In the genomic region with DNA sequence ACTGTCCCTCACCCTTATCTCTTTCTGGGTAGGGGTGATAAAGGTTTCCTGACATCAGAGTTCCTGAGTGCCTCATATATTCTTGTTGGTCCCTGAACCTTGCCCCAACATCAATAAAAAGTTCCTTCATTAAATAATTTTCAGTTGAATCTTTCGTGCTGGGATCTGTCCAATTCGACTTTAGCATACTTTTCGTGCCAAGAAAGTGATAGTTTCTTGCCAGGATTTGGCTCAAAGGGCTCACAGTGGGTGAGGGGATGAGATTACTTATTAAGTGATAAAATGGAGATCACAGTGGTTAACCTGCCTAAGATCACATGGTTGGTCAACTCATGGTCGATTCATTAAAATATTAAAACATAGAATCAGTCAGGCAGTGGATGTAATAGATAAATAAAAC, we compare ENCODE assay signal across 21 cellular contexts.
DNase-seq lines count a peak whose midpoint lies in the region; ATAC-seq, FAIRE-seq and TF ChIP-seq lines count a peak whose summit lies in the region.
"Had no signal": no experiment of that assay in that cellular context is flagged by ENCODE, and none has a peak within 500 bp of the region (broad histone marks: within the 10 kb centered on the region; RNA-seq: fewer than 3 reads in every experiment).

No MANE protein-coding gene starts in this region.

- peak; percentile 16 to 44 for DNase-seq in NCI-H446 (lab: John Stamatoyannopoulos, UW)
- DNase-seq in NCI-H446 treated with DMSO at 0.1 percent for 48 hours (lab: John Stamatoyannopoulos, UW): no peak
- DNase-seq in mucosa of gallbladder (ENCODE audit: low spot score): peak; percentile 56
- DNase-seq in small intestine: peak; percentile 96
- DNase-seq in stimulated activated CD4-positive, alpha-beta T cell treated with anti-CD3 and anti-CD28 coated beads, Interleukin-2, amount 100 ng/mL, for 48 hours: no peak
- no peak for DNase-seq in psoas muscle
- DNase-seq: CD4-positive, CD25-positive, alpha-beta regulatory T cell; CD8-positive, alpha-beta T cell; DMS 273 treated with DMSO at 0.1 percent for 48 hours; DMS79; EL; GDM1; GOT3; HFFc6 had no signal

- TF ChIP-seq CTCF in psoas muscle (IDR thresholded peaks at IDR 0.05): no peak

- intact Hi-C loops in psoas muscle (cut with DNase I): no loop called here

- no peaks in the 10 kb centered on the region for H3K27me3 ChIP-seq in small intestine (ENCODE audit: control insufficient read depth in 2 of 2, insufficient read depth in 2 of 2, low read length in 2 of 2)
- H3K27me3 ChIP-seq in psoas muscle (ENCODE audit: insufficient read depth in 3 of 3, low read length in 2 of 3): no peaks in the 10 kb centered on the region
- H3K27me3 ChIP-seq: BLaER1 had no signal

- H3K4me3 ChIP-seq in small intestine (ENCODE audit: low read depth in 1 of 2, low read length in 2 of 2) (no peak overlapping the region), psoas muscle (no peak overlapping the region)
- H3K4me3 ChIP-seq: BLaER1, GM12878, HAP-1 had no signal

- H3K36me3 ChIP-seq in small intestine (ENCODE audit: control insufficient read depth in 2 of 2, insufficient read depth in 2 of 2, low read length in 2 of 2) (no peaks in the 10 kb centered on the region), psoas muscle (ENCODE audit: insufficient read depth in 1 of 2, low read depth in 1 of 2) (no peaks in the 10 kb centered on the region)
- H3K36me3 ChIP-seq: BLaER1, HAP-1 had no signal

- H3K9me3 ChIP-seq in small intestine (ENCODE audit: control insufficient read depth, low read depth) (no peaks in the 10 kb centered on the region), psoas muscle (no peaks in the 10 kb centered on the region)
- H3K9me3 ChIP-seq: BLaER1, HAP-1 had no signal

- H3K4me1 ChIP-seq in small intestine (ENCODE audit: control insufficient read depth in 2 of 2, insufficient read depth in 1 of 2, low read depth in 1 of 2, low read length in 1 of 2) (peaks cover 3 to 7% of the 10 kb centered on the region in 2 donors), psoas muscle (no peaks in the 10 kb centered on the region)
- H3K4me1 ChIP-seq: BLaER1 had no signal

- ATAC-seq in psoas muscle: no peak
- ATAC-seq: CD8-positive, alpha-beta T cell; GM12878 had no signal

- WGBS in small intestine, 3 donors: 9 to 62% (median 24%) methylated on average over 4 of the region's 4 CpGs
- 82 to 83% (median 82%) methylated on average over 4 of the region's 4 CpGs for WGBS in psoas muscle, 3 donors

- FAIRE-seq in small intestine (lab: Jason Lieb, UNC): peak; percentile 88
- FAIRE-seq: A204.1, GM12878, H54 had no signal

- H3K27ac ChIP-seq in small intestine (ENCODE audit: low read depth in 1 of 2, low read length in 1 of 2): peak overlapping the region in 1 of 2 donors; percentile 32
- no peak overlapping the region for H3K27ac ChIP-seq in psoas muscle
- H3K27ac ChIP-seq: 22Rv1, BLaER1, C4-2B had no signal

Comparison
In these comparisons a context has a peak if more than half of its experiments do, and no peak if none do; other contexts are left out.
1. DNase-seq: peak in NCI-H446 (2 of 2), mucosa of gallbladder (single experiment) and small intestine (single experiment); none in NCI-H446 treated with DMSO at 0.1 percent for 48 hours (single experiment), stimulated activated CD4-positive, alpha-beta T cell treated with anti-CD3 and anti-CD28 coated beads, Interleukin-2, amount 100 ng/mL, for 48 hours (0 of 2) and psoas muscle (0 of 2).